In the genomic region with DNA sequence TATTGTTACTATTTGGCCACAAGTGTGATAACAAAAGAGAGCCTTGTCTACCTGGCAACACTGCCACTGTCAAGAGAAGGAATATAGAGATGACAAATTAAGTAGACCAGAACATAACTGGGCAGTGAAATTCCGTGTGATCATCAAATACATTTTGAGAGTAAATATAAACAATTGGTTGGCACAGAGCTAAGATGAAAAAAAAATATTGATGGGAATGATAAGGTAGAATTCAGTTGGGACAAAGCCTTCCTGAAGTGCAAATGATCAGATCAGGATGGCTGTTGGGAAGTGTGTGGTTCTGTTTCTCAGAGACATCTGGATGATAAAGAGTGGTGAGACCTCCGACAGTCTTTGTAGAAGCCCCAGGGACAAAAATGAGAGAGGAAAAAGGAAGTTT, we compare ENCODE assay signal across 19 cellular contexts.
DNase-seq lines count a peak whose midpoint lies in the region; ATAC-seq and TF ChIP-seq lines count a peak whose summit lies in the region.
"Had no signal": no experiment of that assay in that cellular context is flagged by ENCODE, and none has a peak within 500 bp of the region (broad histone marks: within the 10 kb centered on the region; RNA-seq: fewer than 3 reads in every experiment).

No MANE protein-coding gene starts in this region.

- ATAC-seq in WTC11 (no peak), GM18502 (IDR thresholded peaks at IDR 0.05; ENCODE audit: poor library complexity, unreplicated experiment) (no peak)
- ATAC-seq: A549, GM12878, HepG2 had no signal

- no peak overlapping the region for H2AFZ ChIP-seq in parathyroid adenoma

- H3K9me3 Mint-ChIP-seq in WTC11: no peaks in the 10 kb centered on the region
- H3K9me3 Mint-ChIP-seq: CD14-positive monocyte; CD4-positive, alpha-beta memory T cell had no signal

- CTCF ChIA-PET in WTC11 (lab: Charles Lee): interaction anchor here (1.5 kb wide), 1 partner anchor 172 kb away, joined by 3 read pairs; no protein-coding TSS in a partner anchor

- H3K79me2 ChIP-seq in parathyroid adenoma: no peaks in the 10 kb centered on the region

- H3K36me3 ChIP-seq in parathyroid adenoma (ENCODE audit: control insufficient read depth, insufficient read depth, low read length): no peaks in the 10 kb centered on the region
- H3K36me3 ChIP-seq: HAP-1 had no signal

- H3K4me1 ChIP-seq in parathyroid adenoma: peaks cover 24% of the 10 kb centered on the region

- no peak overlapping the region for H3K4me3 Mint-ChIP-seq in WTC11
- H3K4me3 Mint-ChIP-seq: CD14-positive monocyte; CD4-positive, alpha-beta memory T cell; IgD-negative memory B cell had no signal

- no peaks in the 10 kb centered on the region for H3K27me3 ChIP-seq in parathyroid adenoma (ENCODE audit: control insufficient read depth, insufficient read depth, low read length)

- 0 out of 2 replicates have a peak overlapping the region, but pooled peaks have one; percentile 9 for H3K27ac Mint-ChIP-seq in WTC11
- H3K27ac Mint-ChIP-seq: IgD-negative memory B cell had no signal

- H3K36me3 Mint-ChIP-seq in WTC11: no peaks in the 10 kb centered on the region
- H3K36me3 Mint-ChIP-seq: CD14-positive monocyte; CD4-positive, alpha-beta memory T cell; IgD-negative memory B cell had no signal

- H3K9me3 ChIP-seq in parathyroid adenoma (ENCODE audit: control insufficient read depth, low read length): no peaks in the 10 kb centered on the region
- H3K9me3 ChIP-seq: A549, HAP-1 had no signal

- no peak for TF ChIP-seq CTCF in WTC11 (IDR thresholded peaks at IDR 0.05)
- TF ChIP-seq CTCF in parathyroid adenoma (IDR thresholded peaks at IDR 0.05): no peak

- H3K4me2 ChIP-seq in parathyroid adenoma (ENCODE audit: low read length): no peak overlapping the region
- H3K4me2 ChIP-seq: A549 had no signal

- H3K27ac ChIP-seq in parathyroid adenoma: peak overlapping the region; percentile 85
- H3K27ac ChIP-seq: 22Rv1, A549 had no signal

- POLR2A ChIA-PET in WTC11 (lab: Charles Lee): no interaction called here

- DNase-seq in DMS79 treated with DMSO at 0.1 percent for 48 hours (lab: John Stamatoyannopoulos, UW) (peak; percentile 33), DMS79 (lab: John Stamatoyannopoulos, UW) (no peak), WTC11 (ENCODE audit: low spot score) (no peak), SKM-1 (lab: John Stamatoyannopoulos, UW; ENCODE audit: unreplicated experiment) (no peak), ecto neural progenitor cell (ENCODE audit: low spot score) (no peak)
- DNase-seq: AML-193; CD4-positive, alpha-beta memory T cell; DMS153; DND-41; EL had no signal

- no peaks in the 10 kb centered on the region for H3K27me3 Mint-ChIP-seq in WTC11 (ENCODE audit: low read depth)

- H3K4me3 ChIP-seq in parathyroid adenoma (ENCODE audit: low read depth, low read length): no peak overlapping the region
- H3K4me3 ChIP-seq: A549, GM12878, HAP-1 had no signal

- no peak overlapping the region for H3K9ac ChIP-seq in parathyroid adenoma

- H3K4me1 Mint-ChIP-seq in WTC11: peaks cover 88% of the 10 kb centered on the region
- H3K4me1 Mint-ChIP-seq: CD4-positive, alpha-beta memory T cell; IgD-negative memory B cell had no signal

TF ChIP-seq in WTC11, 78 proteins besides CTCF, POLR2A, EP300 and RAD21:
- TF ChIP-seq JAZF1 (CRISPR knock-in tag; IDR thresholded peaks at IDR 0.05): no peak
- TF ChIP-seq ZNF263 (CRISPR knock-in tag; IDR thresholded peaks at IDR 0.05; ENCODE audit: low read depth): no peak
- TF ChIP-seq NFE2L1 (CRISPR knock-in tag; IDR thresholded peaks at IDR 0.05): no peak
- TF ChIP-seq, protein P1, sequence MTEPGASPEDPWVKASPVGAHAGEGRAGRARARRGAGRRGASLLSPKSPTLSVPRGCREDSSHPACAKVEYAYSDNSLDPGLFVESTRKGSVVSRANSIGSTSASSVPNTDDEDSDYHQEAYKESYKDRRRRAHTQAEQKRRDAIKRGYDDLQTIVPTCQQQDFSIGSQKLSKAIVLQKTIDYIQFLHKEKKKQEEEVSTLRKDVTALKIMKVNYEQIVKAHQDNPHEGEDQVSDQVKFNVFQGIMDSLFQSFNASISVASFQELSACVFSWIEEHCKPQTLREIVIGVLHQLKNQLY (CRISPR knock-in tag; IDR thresholded peaks at IDR 0.05): no peak
- TF ChIP-seq, protein P2, sequence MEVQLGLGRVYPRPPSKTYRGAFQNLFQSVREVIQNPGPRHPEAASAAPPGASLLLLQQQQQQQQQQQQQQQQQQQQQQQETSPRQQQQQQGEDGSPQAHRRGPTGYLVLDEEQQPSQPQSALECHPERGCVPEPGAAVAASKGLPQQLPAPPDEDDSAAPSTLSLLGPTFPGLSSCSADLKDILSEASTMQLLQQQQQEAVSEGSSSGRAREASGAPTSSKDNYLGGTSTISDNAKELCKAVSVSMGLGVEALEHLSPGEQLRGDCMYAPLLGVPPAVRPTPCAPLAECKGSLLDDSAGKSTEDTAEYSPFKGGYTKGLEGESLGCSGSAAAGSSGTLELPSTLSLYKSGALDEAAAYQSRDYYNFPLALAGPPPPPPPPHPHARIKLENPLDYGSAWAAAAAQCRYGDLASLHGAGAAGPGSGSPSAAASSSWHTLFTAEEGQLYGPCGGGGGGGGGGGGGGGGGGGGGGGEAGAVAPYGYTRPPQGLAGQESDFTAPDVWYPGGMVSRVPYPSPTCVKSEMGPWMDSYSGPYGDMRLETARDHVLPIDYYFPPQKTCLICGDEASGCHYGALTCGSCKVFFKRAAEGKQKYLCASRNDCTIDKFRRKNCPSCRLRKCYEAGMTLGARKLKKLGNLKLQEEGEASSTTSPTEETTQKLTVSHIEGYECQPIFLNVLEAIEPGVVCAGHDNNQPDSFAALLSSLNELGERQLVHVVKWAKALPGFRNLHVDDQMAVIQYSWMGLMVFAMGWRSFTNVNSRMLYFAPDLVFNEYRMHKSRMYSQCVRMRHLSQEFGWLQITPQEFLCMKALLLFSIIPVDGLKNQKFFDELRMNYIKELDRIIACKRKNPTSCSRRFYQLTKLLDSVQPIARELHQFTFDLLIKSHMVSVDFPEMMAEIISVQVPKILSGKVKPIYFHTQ (CRISPR knock-in tag; IDR thresholded peaks at IDR 0.05): no peak
- TF ChIP-seq, protein P3, sequence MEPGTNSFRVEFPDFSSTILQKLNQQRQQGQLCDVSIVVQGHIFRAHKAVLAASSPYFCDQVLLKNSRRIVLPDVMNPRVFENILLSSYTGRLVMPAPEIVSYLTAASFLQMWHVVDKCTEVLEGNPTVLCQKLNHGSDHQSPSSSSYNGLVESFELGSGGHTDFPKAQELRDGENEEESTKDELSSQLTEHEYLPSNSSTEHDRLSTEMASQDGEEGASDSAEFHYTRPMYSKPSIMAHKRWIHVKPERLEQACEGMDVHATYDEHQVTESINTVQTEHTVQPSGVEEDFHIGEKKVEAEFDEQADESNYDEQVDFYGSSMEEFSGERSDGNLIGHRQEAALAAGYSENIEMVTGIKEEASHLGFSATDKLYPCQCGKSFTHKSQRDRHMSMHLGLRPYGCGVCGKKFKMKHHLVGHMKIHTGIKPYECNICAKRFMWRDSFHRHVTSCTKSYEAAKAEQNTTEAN (CRISPR knock-in tag; IDR thresholded peaks at IDR 0.05): no peak
- no peak for TF ChIP-seq TP53 (CRISPR knock-in tag; IDR thresholded peaks at IDR 0.05)
- no peak for TF ChIP-seq NFYB (CRISPR knock-in tag; conservative IDR thresholded peaks at IDR 0.05; ENCODE audit: low read depth)
- TF ChIP-seq ZNF396 (CRISPR knock-in tag; IDR thresholded peaks at IDR 0.05; ENCODE audit: borderline replicate concordance): no peak
TF ChIP-seq in WTC11: peak in this region for 0.
